9 cellular contexts compared by ENCODE assay signal in the genomic region with DNA sequence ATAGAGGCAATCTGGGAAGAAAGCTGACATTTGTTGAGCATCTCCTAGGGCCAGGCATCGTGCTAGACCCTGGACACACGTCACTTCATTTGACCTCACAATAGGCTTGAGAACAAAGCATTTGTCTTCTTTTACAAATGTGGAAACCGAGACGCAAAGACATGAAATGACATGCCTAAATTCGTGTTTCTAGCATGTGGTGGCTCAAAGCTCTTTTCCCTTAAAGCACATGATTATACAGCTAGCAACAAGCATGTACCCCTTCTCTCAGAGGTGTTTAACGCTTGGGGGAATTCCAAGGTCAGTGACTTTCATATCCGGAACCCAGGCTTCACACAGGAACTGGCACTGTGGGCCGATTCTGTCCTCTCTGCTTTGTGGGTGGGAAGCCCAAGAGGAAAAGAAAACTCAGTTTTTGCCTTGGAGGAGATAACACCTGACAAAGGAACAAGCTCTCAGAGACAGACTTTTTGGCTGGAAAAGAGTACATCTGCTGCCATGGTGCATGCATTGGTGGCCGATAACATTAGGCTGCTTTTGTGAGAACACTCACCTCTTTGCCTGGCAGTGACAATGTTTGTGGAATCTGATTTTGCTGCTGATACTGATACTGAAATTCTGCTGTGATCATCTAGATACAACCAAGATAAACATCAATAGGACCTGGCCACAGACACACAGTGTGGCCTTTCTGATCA. TPM values are rescaled to one million over a fixed set of nuclear protein-coding genes. Genes with fewer than 3 reads are reported as not detected.
A peak's percentile ranks its signal among the peaks of the same experiment; 100 is the strongest.
DNase-seq lines count a peak whose midpoint lies in the region; ATAC-seq and TF ChIP-seq lines count a peak whose summit lies in the region.
"Had no signal": no experiment of that assay in that cellular context is flagged by ENCODE, and none has a peak within 500 bp of the region (broad histone marks: within the 10 kb centered on the region; RNA-seq: fewer than 3 reads in every experiment).

No MANE protein-coding gene starts in this region.

- H4K5ac ChIP-seq in H9 (ENCODE audit: insufficient read length, low read depth, low read length), result no peak overlapping the region

- DNase-seq in activated CD4-positive, alpha-beta T cell treated with anti-CD3 and anti-CD28 coated beads, Interleukin-2, amount 50 U/mL, for 4 hours, result peak; percentile 55 to 65
- DNase-seq in natural killer cell treated with Interleukin-12 subunit alpha and Interleukin-12 subunit beta and Interleukin-15 and Interleukin-18, amount 100 ng/mL, for 72 hours (ENCODE audit: low spot score), result peak; percentile 89
- DNase-seq in NCI-H2227 (lab: John Stamatoyannopoulos, UW; ENCODE audit: unreplicated experiment), result no peak
- no peak for DNase-seq in NCI-H1048 (lab: John Stamatoyannopoulos, UW)
- DNase-seq in Kasumi-1 (lab: John Stamatoyannopoulos, UW), result no peak
- no peak for DNase-seq in H9

- WGBS in H9 (ENCODE audit: extremely low coverage, insufficient read length, low lambda C conversion rate), result no CpG with 5 or more reads among the region's 9 CpGs

- H3K18ac ChIP-seq in H9 (ENCODE audit: insufficient read length, low read depth, low read length), result no peak overlapping the region

- H3K23ac ChIP-seq in H9 (ENCODE audit: insufficient read length, low read depth, low read length), result no peak overlapping the region

- no peaks in the 10 kb centered on the region for H3K27me3 Mint-ChIP-seq in natural killer cell treated with Interleukin-12 subunit alpha and Interleukin-12 subunit beta and Interleukin-15 and Interleukin-18, amount 100 ng/mL, for 72 hours
- peaks cover 8% of the 10 kb centered on the region for H3K27me3 Mint-ChIP-seq in H9 (ENCODE audit: low read depth)

- no peak overlapping the region for H3K14ac ChIP-seq in H9 (ENCODE audit: insufficient read depth, low read length)

- H2BK15ac ChIP-seq in H9 (ENCODE audit: low read depth, low read length), result no peak overlapping the region

- H4K8ac ChIP-seq in H9 (replicated peaks; ENCODE audit: insufficient read length, low read depth, low read length), result no peak overlapping the region

- peak; percentile 81 for ATAC-seq in GM18502 (IDR thresholded peaks at IDR 0.05; ENCODE audit: poor library complexity, unreplicated experiment)
- peak; percentile 72 for ATAC-seq in HG02798 (IDR thresholded peaks at IDR 0.05; ENCODE audit: poor library complexity, unreplicated experiment)
- ATAC-seq in natural killer cell treated with Interleukin-12 subunit alpha and Interleukin-12 subunit beta and Interleukin-15 and Interleukin-18, amount 100 ng/mL, for 72 hours, result peak; percentile 90 to 92

- no peaks in the 10 kb centered on the region for H3K79me1 ChIP-seq in H9 (ENCODE audit: insufficient read depth, low read depth, low read length, poor library complexity, severe bottlenecking)

- no peak overlapping the region for H2AK5ac ChIP-seq in H9 (ENCODE audit: insufficient read length, low read length)

- no peaks in the 10 kb centered on the region for H3K79me2 ChIP-seq in H9 (ENCODE audit: insufficient read depth, low read length)

- H3K4ac ChIP-seq in H9 (ENCODE audit: low read depth, low read length), result no peak overlapping the region

- no peaks in the 10 kb centered on the region for H4K20me1 ChIP-seq in H9 (ENCODE audit: control insufficient read depth, insufficient read depth, insufficient read length)

- H3K4me3 Mint-ChIP-seq in natural killer cell treated with Interleukin-12 subunit alpha and Interleukin-12 subunit beta and Interleukin-15 and Interleukin-18, amount 100 ng/mL, for 72 hours, result peak overlapping the region; percentile 86
- H3K4me3 Mint-ChIP-seq in H9, result no peak overlapping the region

- H3K36me3 Mint-ChIP-seq in natural killer cell treated with Interleukin-12 subunit alpha and Interleukin-12 subunit beta and Interleukin-15 and Interleukin-18, amount 100 ng/mL, for 72 hours, result peaks cover 26% of the 10 kb centered on the region
- peaks cover 11 to 17% (median 11%) of the 10 kb centered on the region in 3 experiments for H3K36me3 Mint-ChIP-seq in H9 (ENCODE audit: insufficient read depth in 1 of 3, low read depth in 3 of 3)

- peaks cover 50 to 52% of the 10 kb centered on the region in 2 donors for H3K4me1 Mint-ChIP-seq in natural killer cell treated with Interleukin-12 subunit alpha and Interleukin-12 subunit beta and Interleukin-15 and Interleukin-18, amount 100 ng/mL, for 72 hours (ENCODE audit: low read depth in 2 of 2)
- H3K4me1 Mint-ChIP-seq in H9, result no peaks in the 10 kb centered on the region; a peak in 1 of 4 replicates

- TF ChIP-seq CTCF in H9 (conservative IDR thresholded peaks at IDR 0.05), result no peak

- no peak overlapping the region for H2AFZ ChIP-seq in H9 (ENCODE audit: low read length)

- peaks cover 16% of the 10 kb centered on the region for H3K9me3 ChIP-seq in H9 (ENCODE audit: control insufficient read depth, low read depth, low read length)

- no peak overlapping the region for H2BK120ac ChIP-seq in H9 (ENCODE audit: low read depth, low read length, poor library complexity, severe bottlenecking)

- no peak overlapping the region for H3K9ac ChIP-seq in H9 (ENCODE audit: extremely low read depth, insufficient read length, low read length)

- no peaks in the 10 kb centered on the region for H3K23me2 ChIP-seq in H9 (ENCODE audit: insufficient read length, low read depth, low read length, poor library complexity, severe bottlenecking)

- peaks cover 15% of the 10 kb centered on the region for H3K9me3 Mint-ChIP-seq in natural killer cell treated with Interleukin-12 subunit alpha and Interleukin-12 subunit beta and Interleukin-15 and Interleukin-18, amount 100 ng/mL, for 72 hours
- H3K9me3 Mint-ChIP-seq in H9, result peaks cover 17 to 21% of the 10 kb centered on the region in 2 experiments

- no peak overlapping the region for H2BK5ac ChIP-seq in H9 (ENCODE audit: insufficient read length, low read length)

- H3K56ac ChIP-seq in H9 (ENCODE audit: insufficient read length, low read depth, low read length), result no peak overlapping the region

- no peak overlapping the region for H3K27ac ChIP-seq in H9 (ENCODE audit: insufficient read length, low read depth, low read length)

- no peak overlapping the region for H2BK20ac ChIP-seq in H9 (ENCODE audit: low read depth, low read length, poor library complexity, severe bottlenecking)

- no peak overlapping the region for H3K4me2 ChIP-seq in H9 (ENCODE audit: insufficient read depth, insufficient read length, low read length)

- no peaks in the 10 kb centered on the region for H3K27me3 ChIP-seq in H9 (ENCODE audit: insufficient read depth, low read length)

- peak overlapping the region; percentile 99 for H3K27ac Mint-ChIP-seq in natural killer cell treated with Interleukin-12 subunit alpha and Interleukin-12 subunit beta and Interleukin-15 and Interleukin-18, amount 100 ng/mL, for 72 hours
- no peak overlapping the region; a peak in 1 of 7 replicates for H3K27ac Mint-ChIP-seq in H9

- H3T11ph ChIP-seq in H9 (ENCODE audit: low read length), result no peak overlapping the region

- no peaks in the 10 kb centered on the region for H3K4me1 ChIP-seq in H9 (ENCODE audit: insufficient read depth, low read length)

- H2BK12ac ChIP-seq in H9 (ENCODE audit: insufficient read length, low read depth, low read length), result no peak overlapping the region

- H4K91ac ChIP-seq in H9 (ENCODE audit: insufficient read length, low read depth, low read length), result no peak overlapping the region

RNA-seq across cellular contexts. Expression of gene CD2, which starts 15.4 kb away (rescaled TPM):
- 100 to 1,000 TPM in 1 of 2 donors, 10 to 100 TPM in 1; 71.4 to 140 TPM for total RNA-seq in natural killer cell treated with Interleukin-12 subunit alpha and Interleukin-12 subunit beta and Interleukin-15 and Interleukin-18, amount 100 ng/mL, for 72 hours
- total RNA-seq in H9 (2021), result not detected in 2 replicates
- total RNA-seq: myocyte had no signal

Comparison
In these comparisons a context has a peak if more than half of its experiments do, and no peak if none do; other contexts are left out.
1. DNase-seq: peak in activated CD4-positive, alpha-beta T cell treated with anti-CD3 and anti-CD28 coated beads, Interleukin-2, amount 50 U/mL, for 4 hours (2 of 2) and natural killer cell treated with Interleukin-12 subunit alpha and Interleukin-12 subunit beta and Interleukin-15 and Interleukin-18, amount 100 ng/mL, for 72 hours (single experiment); none in NCI-H2227 (single experiment), NCI-H1048 (single experiment), Kasumi-1 (0 of 2) and H9 (single experiment).
2. H3K27ac Mint-ChIP-seq: peak in natural killer cell treated with Interleukin-12 subunit alpha and Interleukin-12 subunit beta and Interleukin-15 and Interleukin-18, amount 100 ng/mL, for 72 hours (2 of 2); none in H9 (0 of 3).
3. RNA of gene CD2, which starts 15.4 kb away (total RNA-seq): 71.4 to 140 TPM in natural killer cell treated with Interleukin-12 subunit alpha and Interleukin-12 subunit beta and Interleukin-15 and Interleukin-18, amount 100 ng/mL, for 72 hours; not detected in H9; every median in the first group is over 10 times any median in the second.
4. Peak in every context shown above with its lines, with median percentiles within 50 percentile points of each other: ATAC-seq.